In genomic region chr14:100076630-100077029, GRCh38 we compare ENCODE assay signal across 7 cellular contexts. TPM values are rescaled to one million over a fixed set of nuclear protein-coding genes. Genes with fewer than 3 reads are reported as not detected.
DNase-seq lines count a peak whose midpoint lies in the region; ATAC-seq, FAIRE-seq and TF ChIP-seq lines count a peak whose summit lies in the region.

No MANE protein-coding gene starts in this region.

- H3K9me3 ChIP-seq in HEK293 (ENCODE audit: control insufficient read depth, insufficient read depth, low read depth, low read length) (no peaks in the 10 kb centered on the region), T-helper 17 cell (ENCODE audit: control insufficient read depth, low read length, poor library complexity, severe bottlenecking) (no peaks in the 10 kb centered on the region)

- H3K27ac Mint-ChIP-seq in T-helper 17 cell = peak overlapping the region; percentile 99
- H3K27ac Mint-ChIP-seq in stimulated activated memory B cell treated with anti-CD40 and anti-IgM and Interleukin-4, amounts not matched to agents 10 μg/mL and 1 μg/mL and 100 μg/mL, for 72 hours = peak overlapping the region; percentile 97

- H3K36me3 Mint-ChIP-seq in T-helper 17 cell (ENCODE audit: low read depth) = peaks cover 14% of the 10 kb centered on the region
- peaks cover 47% of the 10 kb centered on the region for H3K36me3 Mint-ChIP-seq in stimulated activated memory B cell treated with anti-CD40 and anti-IgM and Interleukin-4, amounts not matched to agents 10 μg/mL and 1 μg/mL and 100 μg/mL, for 72 hours

- no peak for TF ChIP-seq POLR2A in H54 (IDR thresholded peaks at IDR 0.05; ENCODE audit: low read depth, low read length)

- H3K4me3 ChIP-seq in HEK293 (ENCODE audit: low read depth, low read length) = no peak overlapping the region

- POLR2A ChIA-PET in HEK293 (lab: Yijun Ruan, JAX) = no interaction called here

- no peak for ATAC-seq in T-helper 17 cell
- ATAC-seq in stimulated activated memory B cell treated with anti-CD40 and anti-IgM and Interleukin-4, amounts not matched to agents 10 μg/mL and 1 μg/mL and 100 μg/mL, for 72 hours = no peak

- H3K36me3 ChIP-seq in HEK293 (ENCODE audit: control insufficient read depth in 2 of 2, insufficient read depth in 1 of 2, low read length in 2 of 2) = no peaks in the 10 kb centered on the region

- DNase-seq in T-helper 17 cell (no peak), glomerular visceral epithelial cell (ENCODE audit: extremely low spot score) (peak; percentile 42), GDM1 (lab: John Stamatoyannopoulos, UW) (no peak), H54 (ENCODE audit: insufficient read length, low spot score) (no peak)
- DNase-seq in activated CD4-positive, alpha-beta T cell treated with anti-CD3 and anti-CD28 coated beads for 1 hour = no peak

- no peak for TF ChIP-seq CTCF in HEK293 (tag by site-specific recombination; IDR thresholded peaks at IDR 0.05)

- CTCF ChIA-PET in HEK293 (lab: Yijun Ruan, JAX) = interaction anchor here (0.7 to 1.2 kb wide), 3 partner anchors 31 to 95 kb away, joined by 3 read pairs; no protein-coding TSS in a partner anchor

- no peak overlapping the region for H3K27ac ChIP-seq in HEK293 (ENCODE audit: extremely low read depth, low read depth, low read length)

- peaks cover 76% of the 10 kb centered on the region for H3K4me1 Mint-ChIP-seq in T-helper 17 cell
- peaks cover 93% of the 10 kb centered on the region for H3K4me1 Mint-ChIP-seq in stimulated activated memory B cell treated with anti-CD40 and anti-IgM and Interleukin-4, amounts not matched to agents 10 μg/mL and 1 μg/mL and 100 μg/mL, for 72 hours

- FAIRE-seq in H54 (lab: Jason Lieb, UNC) = no peak

- peak overlapping the region; percentile 88 for H3K4me3 Mint-ChIP-seq in T-helper 17 cell
- no peak overlapping the region for H3K4me3 Mint-ChIP-seq in stimulated activated memory B cell treated with anti-CD40 and anti-IgM and Interleukin-4, amounts not matched to agents 10 μg/mL and 1 μg/mL and 100 μg/mL, for 72 hours

- no peaks in the 10 kb centered on the region for H3K27me3 Mint-ChIP-seq in T-helper 17 cell
- H3K27me3 Mint-ChIP-seq in stimulated activated memory B cell treated with anti-CD40 and anti-IgM and Interleukin-4, amounts not matched to agents 10 μg/mL and 1 μg/mL and 100 μg/mL, for 72 hours = no peaks in the 10 kb centered on the region

- H3K4me1 ChIP-seq in HEK293 (ENCODE audit: control insufficient read depth, insufficient read depth, low read length) = peaks cover 15% of the 10 kb centered on the region

- no peaks in the 10 kb centered on the region for H3K9me3 Mint-ChIP-seq in stimulated activated memory B cell treated with anti-CD40 and anti-IgM and Interleukin-4, amounts not matched to agents 10 μg/mL and 1 μg/mL and 100 μg/mL, for 72 hours

TF ChIP-seq in HEK293, 187 proteins besides CTCF, POLR2A, EP300 and RAD21:
- TF ChIP-seq YY2 (tag by site-specific recombination; IDR thresholded peaks at IDR 0.05) (no peak), ZNF747 (tag by site-specific recombination; IDR thresholded peaks at IDR 0.05) (no peak), ZNF629 (tag by site-specific recombination; IDR thresholded peaks at IDR 0.05) (0 out of 2 replicates have a peak, but pooled peaks have one; percentile 15), ZBTB49 (tag by site-specific recombination; IDR thresholded peaks at IDR 0.05; ENCODE audit: low read depth) (no peak)

RNA-seq across cellular contexts. Expression of gene EVL, which starts 11.4 kb away (rescaled TPM):
- total RNA-seq in T-helper 17 cell = 100 to 1,000 TPM; 793 to 831 TPM
